Comparison of ENCODE assay signal across 8 cellular contexts in the genomic region with DNA sequence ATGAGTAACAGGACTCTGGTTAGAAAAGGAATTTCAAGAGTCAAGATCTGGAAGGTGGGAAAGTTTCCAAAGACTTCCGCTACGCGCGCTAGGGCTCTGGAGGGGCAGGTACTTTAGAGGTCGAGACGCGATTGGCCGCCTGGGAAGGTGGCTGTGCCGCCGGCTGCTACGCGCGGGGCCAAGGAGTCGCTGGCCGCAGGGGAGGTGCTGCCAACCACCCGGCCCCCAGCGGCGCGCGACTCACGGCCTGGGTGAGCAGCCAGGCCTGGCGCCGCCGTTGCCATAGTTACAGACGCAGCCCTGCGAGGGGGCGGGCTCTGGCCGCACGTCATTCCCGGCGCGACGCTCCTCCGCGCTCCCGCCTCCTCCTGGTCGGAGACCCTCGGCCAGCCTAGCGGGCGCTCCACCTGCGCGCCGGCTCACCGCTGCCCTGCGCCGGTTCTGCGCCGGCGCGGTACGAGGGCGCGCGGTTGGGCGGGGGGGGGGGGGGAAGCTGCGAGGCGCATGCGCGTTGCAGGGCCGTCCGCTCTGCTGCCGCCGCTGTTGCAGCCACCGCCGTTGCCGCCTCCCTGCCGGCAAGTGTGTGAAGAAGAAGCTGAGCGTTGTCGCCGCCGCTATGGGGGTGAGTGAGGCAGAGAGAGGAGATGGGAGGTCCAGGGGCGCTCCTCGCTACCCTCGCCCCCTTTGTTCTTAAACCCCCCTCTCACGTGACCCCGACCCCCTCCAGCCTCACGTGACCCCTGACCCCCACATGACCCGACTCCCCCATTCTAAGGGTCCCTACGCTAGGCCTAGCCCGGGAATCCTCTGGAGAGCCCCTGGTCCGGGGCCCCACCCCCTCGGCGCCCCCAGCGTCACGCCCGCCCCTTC. TPM values are rescaled to one million over a fixed set of nuclear protein-coding genes. Genes with fewer than 3 reads are reported as not detected.
DNase-seq lines count a peak whose midpoint lies in the region; ATAC-seq and TF ChIP-seq lines count a peak whose summit lies in the region.

A gene (plus strand): TSS at position 522 of the 870 bp plus-strand sequence. CDS start 95 bp downstream, at position 617.

- peak; percentile 88 for ATAC-seq in GM19452 (IDR thresholded peaks at IDR 0.05; ENCODE audit: unreplicated experiment)
- ATAC-seq in HG03575 (IDR thresholded peaks at IDR 0.05; ENCODE audit: extremely low read depth, insufficient number of reproducible peaks, low FRiP score, unreplicated experiment), result peak; percentile 49
- peak; percentile 97 to 98 for ATAC-seq in lower lobe of right lung

- H3K27me3 Mint-ChIP-seq in CD4-positive, alpha-beta memory T cell, result no peaks in the 10 kb centered on the region

- peaks cover 17 to 27% (median 20%) of the 10 kb centered on the region in 4 donors for H3K4me1 Mint-ChIP-seq in CD4-positive, alpha-beta memory T cell

- H3K4me3 ChIP-seq in CD4-positive, alpha-beta memory T cell (ENCODE audit: low read length in 2 of 2), result peak within 1 kb of the TSS; percentile 62 to 81
- H3K4me3 ChIP-seq in dorsolateral prefrontal cortex, result peak within 1 kb of the TSS; percentile 44 to 87 (median 73)
- peak within 1 kb of the TSS; percentile 66 for H3K4me3 ChIP-seq in lower lobe of right lung

- intact Hi-C loops in CD4-positive, alpha-beta memory T cell (cut with micrococcal nuclease), result loop anchor here (1.0 to 2.0 kb wide), 5 partner anchors 22 to 100 kb away; a partner anchor contains a TSS
- intact Hi-C loops in dorsolateral prefrontal cortex (cut with DNase I), result loop anchor here (2.0 kb wide), 1 partner anchor 22 kb away; a partner anchor contains a TSS
- intact Hi-C loops in lower lobe of right lung (cut with DNase I), result no loop called here

- H3K9me3 Mint-ChIP-seq in CD4-positive, alpha-beta memory T cell, result peaks cover 0 to 3% (median 0%) of the 10 kb centered on the region in 8 donors

- peak in 46 of 56 donors; percentile 4 to 67 (median 38) for TF ChIP-seq CTCF in dorsolateral prefrontal cortex (IDR thresholded peaks at IDR 0.05 in 54 of 56, conservative IDR thresholded peaks at IDR 0.05 in 2 of 56; ENCODE audit: low read depth in 1 of 56, partially characterized antibody in 56 of 56)
- TF ChIP-seq CTCF in lower lobe of right lung (IDR thresholded peaks at IDR 0.05), result no peak

- H3K27ac Mint-ChIP-seq in CD4-positive, alpha-beta memory T cell, result peak within 1 kb of the TSS; percentile 88 to 98 (median 90)

- CTCF ChIA-PET in CD4-positive, alpha-beta memory T cell (lab: Charles Lee; ENCODE audit: partially characterized antibody), result interaction anchor here (0.6 to 3.2 kb wide), 2 partner anchors 50 to 101 kb away, joined by 3 to 25 read pairs; a partner anchor contains a TSS

- H3K9me3 ChIP-seq in CD4-positive, alpha-beta memory T cell (ENCODE audit: control insufficient read depth in 1 of 2, low read length in 2 of 2), result no peaks in the 10 kb centered on the region
- H3K9me3 ChIP-seq in lower lobe of right lung, result no peaks in the 10 kb centered on the region

- H3K27me3 ChIP-seq in CD4-positive, alpha-beta memory T cell (ENCODE audit: insufficient read depth, low read length), result no peaks in the 10 kb centered on the region
- H3K27me3 ChIP-seq in dorsolateral prefrontal cortex, result no peaks in the 10 kb centered on the region
- no peaks in the 10 kb centered on the region for H3K27me3 ChIP-seq in lower lobe of right lung (ENCODE audit: low read depth)

- DNase-seq in CD4-positive, alpha-beta memory T cell, result peak; percentile 89 to 92 (median 90)
- peak; percentile 97 for DNase-seq in NCI-H82 (lab: John Stamatoyannopoulos, UW)
- DNase-seq in activated CD4-positive, alpha-beta T cell treated with anti-CD3 and anti-CD28 coated beads, Interleukin-2, amount 50 U/mL, for 48 hours, result peak; percentile 92 to 94
- peak; percentile 74 to 92 (median 88) for DNase-seq in dorsolateral prefrontal cortex
- peak; percentile 97 for DNase-seq in lower lobe of right lung
- DNase-seq in stimulated activated CD4-positive, alpha-beta T cell treated with anti-CD3 and anti-CD28 coated beads, TNF-alpha, amount 100 ng/mL, for 1 hour (ENCODE audit: low read depth in 3 of 3, low spot score in 1 of 3), result peak; percentile 81 to 82 (median 81)

- peaks cover 0 to 2% of the 10 kb centered on the region in 2 donors for H3K36me3 Mint-ChIP-seq in CD4-positive, alpha-beta memory T cell

- no peaks in the 10 kb centered on the region for H3K36me3 ChIP-seq in CD4-positive, alpha-beta memory T cell (ENCODE audit: insufficient read depth, low read length)
- no peaks in the 10 kb centered on the region for H3K36me3 ChIP-seq in lower lobe of right lung

- H3K4me3 Mint-ChIP-seq in CD4-positive, alpha-beta memory T cell, result peak within 1 kb of the TSS; percentile 90 to 98 (median 94)

- POLR2A ChIA-PET in CD4-positive, alpha-beta memory T cell (lab: Charles Lee; ENCODE audit: partially characterized antibody), result interaction anchor here (1.0 to 1.8 kb wide), 5 partner anchors 12 to 100 kb away, joined by 3 to 10 read pairs (median 4); a partner anchor contains a TSS

- peak within 1 kb of the TSS; percentile 64 for H3K27ac ChIP-seq in CD4-positive, alpha-beta memory T cell (ENCODE audit: low read depth, low read length)
- H3K27ac ChIP-seq in dorsolateral prefrontal cortex (peak within 1 kb of the TSS in 54 of 59 donors; percentile 2 to 90 (median 74)), lower lobe of right lung (peak within 1 kb of the TSS; percentile 58)

- H3K4me1 ChIP-seq in CD4-positive, alpha-beta memory T cell (ENCODE audit: insufficient read depth, low read length), result peaks cover 22% of the 10 kb centered on the region
- H3K4me1 ChIP-seq in lower lobe of right lung, result peaks cover 27% of the 10 kb centered on the region

RNA-seq across cellular contexts. Expression of the gene that starts here (rescaled TPM):
- 10 to 100 TPM; 24.2 to 24.8 TPM for total RNA-seq in CD4-positive, alpha-beta memory T cell
- 1 to 10 TPM; 6.1 to 9.9 TPM for polyA plus RNA-seq in CD4-positive, alpha-beta memory T cell
- total RNA-seq in dorsolateral prefrontal cortex (10 to 100 TPM; 18.7 to 46.0 (median 26.4) TPM), lower lobe of right lung (20.4 TPM)

Comparison
In these comparisons a context has a peak if more than half of its experiments do, and no peak if none do; other contexts are left out.
1. Peak in every context shown above with its lines: DNase-seq, ATAC-seq, H3K4me3 ChIP-seq and H3K27ac ChIP-seq.